ENCODE assay signal across 11 cellular contexts in genomic region chr16:7953360-7953759, GRCh38.
"Had no signal": no experiment of that assay in that cellular context is flagged by ENCODE, and none has a peak within 500 bp of the region (broad histone marks: within the 10 kb centered on the region; RNA-seq: fewer than 3 reads in every experiment).

No MANE protein-coding gene starts in this region.

- ATAC-seq: GM23338, HCT116 had no signal

- FAIRE-seq: H1, H54 had no signal

- H3K27ac ChIP-seq: GM23248 had no signal

- H3K9me3 ChIP-seq: HAP-1 had no signal

- DNase-seq: GM23248, GOT3, H7, H9, HCEC 1CT, HFFc6 had no signal

- H3K9ac ChIP-seq: GM23248 had no signal

- H3K4me2 ChIP-seq: GM23338 had no signal

- H3K36me3 ChIP-seq: HAP-1 had no signal

- H2AFZ ChIP-seq: GM23248, GM23338 had no signal

- H3K4me3 ChIP-seq: GM23248, GM23338, HAP-1 had no signal

- H3K4me1 ChIP-seq: HAP-1 had no signal
